Comparison of ENCODE assay signal across 8 cellular contexts in genomic region chr19:12736854-12737665, GRCh38. TPM values are rescaled to one million over a fixed set of nuclear protein-coding genes. Genes with fewer than 3 reads are reported as not detected.
DNase-seq lines count a peak whose midpoint lies in the region; ATAC-seq, FAIRE-seq and TF ChIP-seq lines count a peak whose summit lies in the region.

Gene GET3 (plus strand): TSS chr19:12737497. CDS start chr19:12737506, 9 bp downstream.

- FAIRE-seq in colon (lab: Jason Lieb, UNC): peak; percentile 79

- POLR2A ChIA-PET in activated CD4-positive, alpha-beta T cell treated with anti-CD3 and anti-CD28 coated beads for 36 hours (lab: Charles Lee): interaction anchor here (0.6 to 1.2 kb wide), 4 partner anchors 14 to 126 kb away, joined by 3 to 6 read pairs (median 4); partner anchors contain the start of genes JUNB, ZNF490 and ZNF791

- peak; percentile 89 for TF ChIP-seq POLR2A in GM19099 (IDR thresholded peaks at IDR 0.05; ENCODE audit: extremely low read depth, insufficient read length, low read depth)

- peak within 1 kb of the TSS; percentile 94 for H3K27ac Mint-ChIP-seq in activated CD4-positive, alpha-beta T cell treated with anti-CD3 and anti-CD28 coated beads for 36 hours

- peaks cover 32% of the 10 kb centered on the region for H3K36me3 Mint-ChIP-seq in activated CD4-positive, alpha-beta T cell treated with anti-CD3 and anti-CD28 coated beads for 36 hours (ENCODE audit: low read depth)

- intact Hi-C loops in activated CD4-positive, alpha-beta T cell treated with anti-CD3 and anti-CD28 coated beads for 36 hours (cut with DNase I, micrococcal nuclease): loop anchor here (1.0 to 5.0 kb wide), 9 partner anchors 20 to 575 kb away; partner anchors contain the start of genes CALR (in 1 of the 2), DHPS (in 1 of the 2), FARSA (in 1 of the 2) and GCDH (in 1 of the 2)

- peak within 1 kb of the TSS; percentile 98 for H3K4me3 Mint-ChIP-seq in activated CD4-positive, alpha-beta T cell treated with anti-CD3 and anti-CD28 coated beads for 36 hours

- H3K27me3 Mint-ChIP-seq in activated CD4-positive, alpha-beta T cell treated with anti-CD3 and anti-CD28 coated beads for 36 hours: no peaks in the 10 kb centered on the region

- peak; percentile 67 for ATAC-seq in HG03432 (IDR thresholded peaks at IDR 0.05; ENCODE audit: unreplicated experiment)
- peak; percentile 88 for ATAC-seq in activated CD4-positive, alpha-beta T cell treated with anti-CD3 and anti-CD28 coated beads for 36 hours

- H3K9me3 Mint-ChIP-seq in activated CD4-positive, alpha-beta T cell treated with anti-CD3 and anti-CD28 coated beads for 36 hours (ENCODE audit: low read depth): no peaks in the 10 kb centered on the region

- DNase-seq in AML-193 (lab: John Stamatoyannopoulos, UW) (peak; percentile 97 to 98), NCI-H510A (lab: John Stamatoyannopoulos, UW) (peak; percentile 99), kidney tubule cell (ENCODE audit: low spot score) (peak; percentile 100)
- peak; percentile 89 for DNase-seq in activated CD4-positive, alpha-beta T cell treated with anti-CD3 and anti-CD28 coated beads for 36 hours
- DNase-seq in stimulated activated CD4-positive, alpha-beta T cell treated with anti-CD3 and anti-CD28 coated beads, Interleukin-1b, Interleukin-23, amount 100 ng/mL, for 24 hours (ENCODE audit: low read depth in 4 of 4, low spot score in 1 of 4): peak; percentile 55 to 66 (median 59)

- CTCF ChIA-PET in activated CD4-positive, alpha-beta T cell treated with anti-CD3 and anti-CD28 coated beads for 36 hours (lab: Charles Lee): interaction anchor here (0.6 to 3.9 kb wide), 9 partner anchors 15 to 172 kb away, joined by 3 to 20 read pairs (median 4); partner anchors contain the start of genes PRDX2 and THSD8

- H3K4me1 Mint-ChIP-seq in activated CD4-positive, alpha-beta T cell treated with anti-CD3 and anti-CD28 coated beads for 36 hours: peaks cover 34% of the 10 kb centered on the region

RNA-seq across cellular contexts. Expression of gene GET3, which starts in this region (rescaled TPM):
- 10 to 100 TPM; 53.7 to 61.9 TPM for total RNA-seq in activated CD4-positive, alpha-beta T cell treated with anti-CD3 and anti-CD28 coated beads for 36 hours

Comparison
In these comparisons a context has a peak if more than half of its experiments do, and no peak if none do; other contexts are left out.
1. Peak in every context shown above with its lines: DNase-seq and ATAC-seq.